In the genomic region with DNA sequence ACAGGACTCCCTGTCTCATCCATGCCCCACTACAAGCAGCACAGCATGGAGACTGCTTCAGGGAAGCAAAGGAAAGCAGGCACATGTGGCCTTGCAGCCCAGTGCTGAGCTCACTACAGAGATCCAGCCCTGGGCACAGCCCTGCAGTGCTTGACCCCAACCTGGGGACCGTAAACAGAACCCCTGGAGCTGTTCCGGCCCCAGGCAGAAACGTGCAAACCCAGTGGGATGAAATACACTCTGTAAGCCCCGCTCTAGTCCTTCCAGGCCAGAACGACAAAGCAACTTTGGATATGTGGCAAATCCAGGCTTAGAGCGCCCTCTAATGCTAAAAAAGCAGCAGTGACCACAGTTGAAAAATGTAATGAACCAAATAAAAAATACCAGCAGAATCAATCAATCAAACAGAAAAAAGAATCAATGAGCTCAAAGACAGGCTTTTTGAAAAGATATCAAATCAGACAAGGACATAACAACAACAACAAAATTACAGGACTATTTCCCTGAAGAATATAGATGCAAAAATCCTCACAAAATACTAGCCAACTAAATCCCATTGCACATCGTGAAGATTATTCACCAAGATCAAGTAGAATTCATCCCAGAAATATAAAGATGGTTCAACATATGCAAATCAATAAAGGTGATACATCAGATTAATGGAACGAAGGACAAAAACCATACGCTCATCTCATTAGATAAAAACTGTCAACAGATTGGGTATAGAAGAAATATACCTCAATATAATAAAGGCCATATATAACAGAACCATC, we compare ENCODE assay signal across 1 cellular context.
TF ChIP-seq lines count a peak whose summit lies in the region.

No MANE protein-coding gene starts in this region.

TF ChIP-seq in HepG2, 621 proteins besides CTCF, POLR2A, EP300 and RAD21 (continued from another document):
- TF ChIP-seq, protein P1, sequence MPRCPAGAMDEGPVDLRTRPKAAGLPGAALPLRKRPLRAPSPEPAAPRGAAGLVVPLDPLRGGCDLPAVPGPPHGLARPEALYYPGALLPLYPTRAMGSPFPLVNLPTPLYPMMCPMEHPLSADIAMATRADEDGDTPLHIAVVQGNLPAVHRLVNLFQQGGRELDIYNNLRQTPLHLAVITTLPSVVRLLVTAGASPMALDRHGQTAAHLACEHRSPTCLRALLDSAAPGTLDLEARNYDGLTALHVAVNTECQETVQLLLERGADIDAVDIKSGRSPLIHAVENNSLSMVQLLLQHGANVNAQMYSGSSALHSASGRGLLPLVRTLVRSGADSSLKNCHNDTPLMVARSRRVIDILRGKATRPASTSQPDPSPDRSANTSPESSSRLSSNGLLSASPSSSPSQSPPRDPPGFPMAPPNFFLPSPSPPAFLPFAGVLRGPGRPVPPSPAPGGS (CRISPR knock-in tag; IDR thresholded peaks at IDR 0.05): no peak
- TF ChIP-seq ZNF510 (CRISPR knock-in tag; IDR thresholded peaks at IDR 0.05; ENCODE audit: low read depth): no peak
- no peak for TF ChIP-seq GLI4 (CRISPR knock-in tag; IDR thresholded peaks at IDR 0.05; ENCODE audit: borderline replicate concordance)
- TF ChIP-seq MYC (CRISPR knock-in tag; IDR thresholded peaks at IDR 0.05; ENCODE audit: borderline replicate concordance): 0 out of 2 replicates have a peak, but pooled peaks have one; percentile 17
